Comparison of ENCODE assay signal across 9 cellular contexts in genomic region chr12:50087995-50088394, GRCh38. TPM values are rescaled to one million over a fixed set of nuclear protein-coding genes. Genes with fewer than 3 reads are reported as not detected.
DNase-seq lines count a peak whose midpoint lies in the region; TF ChIP-seq lines count a peak whose summit lies in the region.
"Had no signal": no experiment of that assay in that cellular context is flagged by ENCODE, and none has a peak within 500 bp of the region (broad histone marks: within the 10 kb centered on the region; RNA-seq: fewer than 3 reads in every experiment).

No MANE protein-coding gene starts in this region.

- no peaks in the 10 kb centered on the region for H3K9me3 ChIP-seq in ascending aorta
- H3K9me3 ChIP-seq: ovary had no signal

- DNase-seq in AG08395 (ENCODE audit: low spot score) (peak; percentile 40), HS-5 (ENCODE audit: low read depth) (peak; percentile 68), ascending aorta (ENCODE audit: low spot score in 2 of 2) (no peak), lung microvascular endothelial cell (ENCODE audit: low read depth in 2 of 2) (peak; percentile 86 to 92), SIG-M5 (lab: John Stamatoyannopoulos, UW) (no peak), NCI-H1930 (lab: John Stamatoyannopoulos, UW) (no peak), HT-29 (ENCODE audit: low spot score) (no peak), HK-2 (ENCODE audit: unreplicated experiment) (no peak)

- H3K4me1 ChIP-seq in ascending aorta: peaks cover 3 to 7% of the 10 kb centered on the region in 2 donors

- H3K27ac ChIP-seq in ascending aorta: peak overlapping the region; percentile 42 to 44
- H3K27ac ChIP-seq: ovary had no signal

- no peak overlapping the region for H3K4me3 ChIP-seq in ascending aorta
- H3K4me3 ChIP-seq: ovary had no signal

- H3K36me3 ChIP-seq in ascending aorta: peaks cover 40 to 63% of the 10 kb centered on the region in 2 donors
- H3K36me3 ChIP-seq: ovary had no signal

- H3K27me3 ChIP-seq in ascending aorta: no peaks in the 10 kb centered on the region
- H3K27me3 ChIP-seq: ovary had no signal

- intact Hi-C loops in ascending aorta (cut with DNase I): loop anchor here (1.0 kb wide), 1 partner anchor 87 kb away; no protein-coding TSS in a partner anchor

- no peak for TF ChIP-seq CTCF in ascending aorta (IDR thresholded peaks at IDR 0.05)

RNA-seq across cellular contexts. Expression of gene SMARCD1, which starts 2.9 kb away (rescaled TPM):
- total RNA-seq in ascending aorta (277 TPM), lung microvascular endothelial cell (41.6 and 41.9 TPM in 2 replicates)
- total RNA-seq in HT-29 (2014; rRNA removed; shearing (Covaris generic)): 74.8 and 90.4 TPM in 2 replicates

RNA-seq across cellular contexts. Expression of gene GPD1, which starts 15.8 kb away (rescaled TPM):
- total RNA-seq in ascending aorta (12.2 TPM), lung microvascular endothelial cell (under 0.01 TPM in 1 of 2 replicates, not detected in the other)
- total RNA-seq in HT-29 (2014; rRNA removed; shearing (Covaris generic)): 8.0 and 9.5 TPM in 2 replicates

RNA-seq across cellular contexts. Expression of gene COX14, which starts 24.0 kb away (rescaled TPM):
- total RNA-seq in ascending aorta: 19.8 TPM
- total RNA-seq in lung microvascular endothelial cell: 50.6 and 72.4 TPM in 2 replicates
- total RNA-seq in HT-29 (2014; rRNA removed; shearing (Covaris generic)): 85.6 and 98.6 TPM in 2 replicates

RNA-seq across cellular contexts. Expression of gene ASIC1, which starts 30.6 kb away (rescaled TPM):
- total RNA-seq in ascending aorta: not detected
- total RNA-seq in lung microvascular endothelial cell: under 0.01 TPM in 1 of 2 replicates, not detected in the other
- total RNA-seq in HT-29 (2014; rRNA removed; shearing (Covaris generic)): 6.7 and 7.0 TPM in 2 replicates

Comparison
In these comparisons a context has a peak if more than half of its experiments do, and no peak if none do; other contexts are left out.
1. DNase-seq: peak in AG08395 (single experiment), HS-5 (single experiment) and lung microvascular endothelial cell (2 of 2); none in ascending aorta (0 of 2), SIG-M5 (single experiment), NCI-H1930 (0 of 2), HT-29 (single experiment) and HK-2 (single experiment).